Comparison of ENCODE assay signal across 19 cellular contexts in the genomic region with DNA sequence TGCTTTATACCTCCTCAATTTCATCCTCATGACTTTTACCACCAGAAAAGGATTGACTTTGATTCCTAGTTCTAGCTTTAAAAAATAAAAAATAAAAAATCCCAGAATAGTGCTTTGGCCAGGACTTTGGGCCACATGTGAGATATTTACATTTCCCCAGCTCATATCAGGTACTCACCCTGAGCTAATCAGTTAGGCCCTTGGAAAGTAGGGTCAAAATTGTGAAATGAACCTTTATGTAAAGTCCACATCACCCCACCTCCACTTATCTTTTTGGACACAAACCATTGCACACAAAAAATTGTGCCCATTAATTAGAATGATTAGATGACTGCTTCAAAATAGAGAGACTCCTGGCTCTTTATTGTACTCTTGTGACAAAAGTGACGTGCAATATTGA. TPM values are rescaled to one million over a fixed set of nuclear protein-coding genes. Genes with fewer than 3 reads are reported as not detected.
A peak's percentile ranks its signal among the peaks of the same experiment; 100 is the strongest.
DNase-seq lines count a peak whose midpoint lies in the region; ATAC-seq and TF ChIP-seq lines count a peak whose summit lies in the region.
"Had no signal": no experiment of that assay in that cellular context is flagged by ENCODE, and none has a peak within 500 bp of the region (broad histone marks: within the 10 kb centered on the region; RNA-seq: fewer than 3 reads in every experiment).

No MANE protein-coding gene starts in this region.

- H3K27ac Mint-ChIP-seq in natural killer cell (peak overlapping the region; percentile 56 to 68), nephron progenitor cell (peak overlapping the region; percentile 26)
- no peak overlapping the region for H3K27ac Mint-ChIP-seq in natural killer cell treated with Interleukin-12 subunit alpha and Interleukin-12 subunit beta and Interleukin-15 and Interleukin-18, amount 100 ng/mL, for 72 hours
- H3K27ac Mint-ChIP-seq: B cell had no signal

- H3K27me3 Mint-ChIP-seq in natural killer cell (ENCODE audit: low read depth in 2 of 2) (no peaks in the 10 kb centered on the region), nephron progenitor cell (ENCODE audit: low read depth, poor library complexity) (peaks cover 4% of the 10 kb centered on the region)
- H3K27me3 Mint-ChIP-seq in natural killer cell treated with Interleukin-12 subunit alpha and Interleukin-12 subunit beta and Interleukin-15 and Interleukin-18, amount 100 ng/mL, for 72 hours, result no peaks in the 10 kb centered on the region
- H3K27me3 Mint-ChIP-seq: B cell; CD8-positive, alpha-beta memory T cell had no signal

- H3K4me1 Mint-ChIP-seq in natural killer cell (peaks cover 24 to 36% of the 10 kb centered on the region in 2 donors), nephron progenitor cell (no peaks in the 10 kb centered on the region)
- H3K4me1 Mint-ChIP-seq in natural killer cell treated with Interleukin-12 subunit alpha and Interleukin-12 subunit beta and Interleukin-15 and Interleukin-18, amount 100 ng/mL, for 72 hours (ENCODE audit: low read depth in 2 of 2), result peaks cover 36% of the 10 kb centered on the region in 2 donors

- H3K4me3 Mint-ChIP-seq in natural killer cell, result no peak overlapping the region
- no peak overlapping the region for H3K4me3 Mint-ChIP-seq in natural killer cell treated with Interleukin-12 subunit alpha and Interleukin-12 subunit beta and Interleukin-15 and Interleukin-18, amount 100 ng/mL, for 72 hours
- no peak overlapping the region for H3K4me3 Mint-ChIP-seq in nephron progenitor cell
- H3K4me3 Mint-ChIP-seq: B cell; CD8-positive, alpha-beta memory T cell had no signal

- no peaks in the 10 kb centered on the region for H3K9me3 Mint-ChIP-seq in natural killer cell
- no peaks in the 10 kb centered on the region for H3K9me3 Mint-ChIP-seq in natural killer cell treated with Interleukin-12 subunit alpha and Interleukin-12 subunit beta and Interleukin-15 and Interleukin-18, amount 100 ng/mL, for 72 hours
- H3K9me3 Mint-ChIP-seq in nephron progenitor cell, result peaks cover 21% of the 10 kb centered on the region
- H3K9me3 Mint-ChIP-seq: CD8-positive, alpha-beta memory T cell had no signal

- intact Hi-C loops in natural killer cell (cut with micrococcal nuclease), result loop anchor here (10.0 kb wide), 1 partner anchor 49 kb away; no protein-coding TSS in a partner anchor

- no peak for TF ChIP-seq CTCF in natural killer cell (IDR thresholded peaks at IDR 0.05)
- TF ChIP-seq CTCF in nephron progenitor cell (IDR thresholded peaks at IDR 0.05), result no peak

- H3K36me3 Mint-ChIP-seq in natural killer cell (peaks cover 13% of the 10 kb centered on the region), nephron progenitor cell (ENCODE audit: low read depth) (peaks cover 79% of the 10 kb centered on the region)
- H3K36me3 Mint-ChIP-seq in natural killer cell treated with Interleukin-12 subunit alpha and Interleukin-12 subunit beta and Interleukin-15 and Interleukin-18, amount 100 ng/mL, for 72 hours, result peaks cover 32% of the 10 kb centered on the region

- no peak for ATAC-seq in natural killer cell
- ATAC-seq in natural killer cell treated with Interleukin-12 subunit alpha and Interleukin-12 subunit beta and Interleukin-15 and Interleukin-18, amount 100 ng/mL, for 72 hours, result no peak
- no peak for ATAC-seq in GM21825 (IDR thresholded peaks at IDR 0.05; ENCODE audit: unreplicated experiment)
- no peak for ATAC-seq in HG02623 (IDR thresholded peaks at IDR 0.05; ENCODE audit: unreplicated experiment)
- ATAC-seq in HG02884 (IDR thresholded peaks at IDR 0.05; ENCODE audit: unreplicated experiment), result no peak
- ATAC-seq: Panc1 had no signal

- peak; percentile 24 for DNase-seq in DMS53 (lab: John Stamatoyannopoulos, UW)
- no peak for DNase-seq in DMS53 treated with DMSO at 0.1 percent for 48 hours (lab: John Stamatoyannopoulos, UW; ENCODE audit: unreplicated experiment)
- no peak for DNase-seq in natural killer cell
- no peak for DNase-seq in natural killer cell treated with Interleukin-12 subunit alpha and Interleukin-12 subunit beta and Interleukin-15 and Interleukin-18, amount 100 ng/mL, for 72 hours (ENCODE audit: low spot score)
- DNase-seq in nephron progenitor cell, result no peak
- DNase-seq: CD8-positive, alpha-beta memory T cell; DMS 273 treated with DMSO at 0.1 percent for 48 hours; DND-41; Karpas-422; NCI-H1436 treated with DMSO at 0.1 percent for 48 hours; NCI-H1930; NCI-H446 treated with DMSO at 0.1 percent for 48 hours; NCI-H526; SHP77 treated with DMSO at 0.1 percent for 48 hours had no signal

RNA-seq across cellular contexts. Expression of a gene that starts 17.2 kb away (rescaled TPM):
- total RNA-seq in natural killer cell, result 10 to 100 TPM; 42.4 to 61.3 (median 43.5) TPM
- 100 to 1,000 TPM; 112 to 120 TPM for total RNA-seq in natural killer cell treated with Interleukin-12 subunit alpha and Interleukin-12 subunit beta and Interleukin-15 and Interleukin-18, amount 100 ng/mL, for 72 hours

Comparison
In these comparisons a context has a peak if more than half of its experiments do, and no peak if none do; other contexts are left out.
1. H3K27ac Mint-ChIP-seq: peak in natural killer cell (2 of 2) and nephron progenitor cell (single experiment); none in natural killer cell treated with Interleukin-12 subunit alpha and Interleukin-12 subunit beta and Interleukin-15 and Interleukin-18, amount 100 ng/mL, for 72 hours (0 of 2).